ENCODE assay signal across 1 cellular context in genomic region chr13:102190930-102191329, GRCh38.
TF ChIP-seq lines count a peak whose summit lies in the region.

No MANE protein-coding gene starts in this region.

TF ChIP-seq in IMR-90, 13 proteins besides CTCF, POLR2A, EP300 and RAD21:
- no peak for TF ChIP-seq RFX5 (IDR thresholded peaks at IDR 0.05; ENCODE audit: low read depth, low read length)
- no peak for TF ChIP-seq USF2 (IDR thresholded peaks at IDR 0.05; ENCODE audit: low read depth, low read length)
- no peak for TF ChIP-seq CHD1 (IDR thresholded peaks at IDR 0.05; ENCODE audit: low read depth, low read length)
- no peak for TF ChIP-seq MXI1 (IDR thresholded peaks at IDR 0.05; ENCODE audit: borderline replicate concordance, low read depth, low read length)
- TF ChIP-seq ELK1 (IDR thresholded peaks at IDR 0.05; ENCODE audit: borderline replicate concordance, low read depth, low read length), result no peak
- TF ChIP-seq MAFK (IDR thresholded peaks at IDR 0.05; ENCODE audit: low read depth, low read length), result no peak
- TF ChIP-seq SMC3 (IDR thresholded peaks at IDR 0.05; ENCODE audit: low read depth, low read length), result no peak
- no peak for TF ChIP-seq MAZ (IDR thresholded peaks at IDR 0.05; ENCODE audit: borderline replicate concordance, low read depth, low read length)
- TF ChIP-seq FOS (IDR thresholded peaks at IDR 0.05; ENCODE audit: low read depth, low read length), result no peak
- TF ChIP-seq CEBPB (IDR thresholded peaks at IDR 0.05; ENCODE audit: low read depth, low read length), result no peak
- no peak for TF ChIP-seq NFE2L2 (IDR thresholded peaks at IDR 0.05; ENCODE audit: low read depth, low read length)
- TF ChIP-seq BHLHE40 (IDR thresholded peaks at IDR 0.05; ENCODE audit: low read depth, low read length), result no peak
- no peak for TF ChIP-seq RCOR1 (IDR thresholded peaks at IDR 0.05; ENCODE audit: insufficient replicate concordance, low read length)
